In genomic region chr1:167987174-167987573, GRCh38 we compare ENCODE assay signal across 14 cellular contexts. TPM values are rescaled to one million over a fixed set of nuclear protein-coding genes. Genes with fewer than 3 reads are reported as not detected.
DNase-seq lines count a peak whose midpoint lies in the region; ATAC-seq, FAIRE-seq and TF ChIP-seq lines count a peak whose summit lies in the region.
"Had no signal": no experiment of that assay in that cellular context is flagged by ENCODE, and none has a peak within 500 bp of the region (broad histone marks: within the 10 kb centered on the region; RNA-seq: fewer than 3 reads in every experiment).

No MANE protein-coding gene starts in this region.

- H3K9me3 ChIP-seq in A549 (no peaks in the 10 kb centered on the region), left ventricle myocardium inferior (replicated peaks) (no peaks in the 10 kb centered on the region)

- TF ChIP-seq RAD21 in A549 (conservative IDR thresholded peaks at IDR 0.05 in 1 of 2, IDR thresholded peaks at IDR 0.05 in 1 of 2), result no peak

- intact Hi-C loops in left ventricle myocardium inferior (cut with micrococcal nuclease), result no loop called here

- DNase-seq in A549 (ENCODE audit: low read depth in 1 of 2, low spot score in 1 of 2) (no peak), HCEC 1CT (peak; percentile 44), RCC 7860 (ENCODE audit: low spot score) (peak; percentile 11), bronchial epithelial cell (ENCODE audit: low read depth) (peak; percentile 67), NCI-H2227 (lab: John Stamatoyannopoulos, UW; ENCODE audit: unreplicated experiment) (no peak), left ventricle myocardium inferior (no peak), NCI-H345 (lab: John Stamatoyannopoulos, UW) (no peak), HTR-8/SVneo (ENCODE audit: insufficient read length, low spot score) (no peak)
- DNase-seq: NCI-H146, NCI-H2081 treated with DMSO at 0.1 percent for 48 hours, NCI-H2227 treated with DMSO at 0.1 percent for 48 hours, NCI-H69, T-cell had no signal

- TF ChIP-seq CTCF in A549 (IDR thresholded peaks at IDR 0.05) (no peak), bronchial epithelial cell (IDR thresholded peaks at IDR 0.05; ENCODE audit: insufficient read depth, low read length, severe bottlenecking) (no peak), left ventricle myocardium inferior (IDR thresholded peaks at IDR 0.05; ENCODE audit: borderline replicate concordance) (no peak)

- H3K4me3 ChIP-seq in A549 (no peak overlapping the region), bronchial epithelial cell (ENCODE audit: low read depth, low read length) (no peak overlapping the region), left ventricle myocardium inferior (no peak overlapping the region)
- H3K4me3 ChIP-seq: BLaER1 treated with 17β-estradiol and CSF1 and Interleukin-3, amounts not matched to agents 10 nM and 100 nM had no signal

- H3K27me3 ChIP-seq in bronchial epithelial cell (ENCODE audit: control insufficient read depth, insufficient read depth, low read length) (no peaks in the 10 kb centered on the region), left ventricle myocardium inferior (ENCODE audit: low read depth) (no peaks in the 10 kb centered on the region)
- H3K27me3 ChIP-seq: BLaER1 treated with 17β-estradiol and CSF1 and Interleukin-3, amounts not matched to agents 10 nM and 100 nM had no signal

- H3K36me3 ChIP-seq in bronchial epithelial cell (ENCODE audit: control insufficient read depth, insufficient read depth, low read length) (peaks cover 4% of the 10 kb centered on the region), left ventricle myocardium inferior (peaks cover 7% of the 10 kb centered on the region)

- no peak for ATAC-seq in A549
- ATAC-seq: T-cell had no signal

- peak overlapping the region; percentile 7; the same call in 1 of the 3 replicates for H3K4me2 ChIP-seq in A549
- H3K4me2 ChIP-seq: BLaER1 treated with 17β-estradiol and CSF1 and Interleukin-3, amounts not matched to agents 10 nM and 100 nM had no signal

- TF ChIP-seq POLR2A in A549 (IDR thresholded peaks at IDR 0.05; ENCODE audit: low read length), result no peak

- peak; percentile 84 for FAIRE-seq in A549 (lab: Jason Lieb, UNC)
- no peak for FAIRE-seq in RCC 7860 (lab: Jason Lieb, UNC)
- no peak for FAIRE-seq in bronchial epithelial cell (lab: Jason Lieb, UNC)
- no peak for FAIRE-seq in HTR-8/SVneo (lab: Jason Lieb, UNC)

- POLR2A ChIA-PET in A549 (lab: Yijun Ruan, JAX), result no interaction called here

- TF ChIP-seq EP300 in A549 (IDR thresholded peaks at IDR 0.05), result no peak

- H3K27ac ChIP-seq in A549 (no peak overlapping the region), left ventricle myocardium inferior (replicated peaks) (no peak overlapping the region)
- H3K27ac ChIP-seq: BLaER1 treated with 17β-estradiol and CSF1 and Interleukin-3, amounts not matched to agents 10 nM and 100 nM had no signal

- WGBS in A549 (ENCODE audit: missing lambda C conversion rate), result 52% methylated on average over 3 of the region's 3 CpGs

- CTCF ChIA-PET in A549 (lab: Yijun Ruan, JAX), result interaction anchor here (1.9 kb wide), 1 partner anchor 266 kb away, joined by 4 read pairs; the partner anchor contains the start of gene MPZL1

- H3K4me1 ChIP-seq in A549 (peaks cover 11% of the 10 kb centered on the region; the same call in 2 of the 3 replicates), left ventricle myocardium inferior (peaks cover 4% of the 10 kb centered on the region)
- H3K4me1 ChIP-seq: BLaER1 treated with 17β-estradiol and CSF1 and Interleukin-3, amounts not matched to agents 10 nM and 100 nM had no signal

TF ChIP-seq in A549, 52 proteins besides CTCF, POLR2A, EP300 and RAD21:
- TF ChIP-seq NFE2L2 (conservative IDR thresholded peaks at IDR 0.05; ENCODE audit: low read length) (no peak), KDM5A (IDR thresholded peaks at IDR 0.05) (no peak), ZFP36 (IDR thresholded peaks at IDR 0.05; ENCODE audit: borderline replicate concordance, partially characterized antibody) (no peak), TP53 (CRISPR knock-in tag; IDR thresholded peaks at IDR 0.05) (no peak), POLR2AphosphoS2 (conservative IDR thresholded peaks at IDR 0.05; ENCODE audit: low read length) (no peak), RCOR1 (IDR thresholded peaks at IDR 0.05; ENCODE audit: low read depth, low read length) (no peak), FOXS1 (CRISPR knock-in tag; IDR thresholded peaks at IDR 0.05) (no peak), BCL3 (IDR thresholded peaks at IDR 0.05) (no peak), CHD4 (IDR thresholded peaks at IDR 0.05; ENCODE audit: borderline replicate concordance) (no peak), ESRRA (IDR thresholded peaks at IDR 0.05; ENCODE audit: borderline replicate concordance, low read length) (no peak), KDM1A (IDR thresholded peaks at IDR 0.05; ENCODE audit: low read depth) (no peak), ZSCAN20 (CRISPR knock-in tag; IDR thresholded peaks at IDR 0.05) (no peak), EHMT2 (IDR thresholded peaks at IDR 0.05; ENCODE audit: low read depth) (no peak), PBX3 (IDR thresholded peaks at IDR 0.05) (no peak)

RNA-seq across cellular contexts. Expression of gene MPC2, which starts 50.3 kb away (rescaled TPM):
- 98.9 and 120 TPM in 2 replicates for polyA plus RNA-seq in A549 (2011; rRNA removed)
- polyA plus RNA-seq in A549 (2012; cell fraction: cytosol; rRNA removed), result 26.4 and 27.7 TPM in 2 replicates
- 11.7 and 15.3 TPM in 2 replicates for polyA plus RNA-seq in A549 (2012; cell fraction: nucleus; rRNA removed)
- polyA plus RNA-seq in A549 (2017; fragmentation: RNase III; extraction: RNeasy Plus Mini Kit Qiagen cat#74134 plus additional on column Dnase treatment), result 49.5 to 53.0 TPM (median 49.7 TPM) in 3 replicates
- 13.2 and 14.1 TPM in 2 replicates for polyA minus RNA-seq in A549 (2011; rRNA and poly(A)+ RNA removed)
- total RNA-seq in bronchial epithelial cell, result 10.8 and 23.6 TPM in 2 replicates
- total RNA-seq in left ventricle myocardium inferior, result 267 TPM

RNA-seq across cellular contexts. Expression of gene DCAF6, which starts 50.7 kb away (rescaled TPM):
- polyA plus RNA-seq in A549 (2011; rRNA removed), result 74.7 and 86.8 TPM in 2 replicates
- 22.1 and 22.3 TPM in 2 replicates for polyA plus RNA-seq in A549 (2012; cell fraction: cytosol; rRNA removed)
- 7.5 and 14.0 TPM in 2 replicates for polyA plus RNA-seq in A549 (2012; cell fraction: nucleus; rRNA removed)
- polyA plus RNA-seq in A549 (2017; fragmentation: RNase III; extraction: RNeasy Plus Mini Kit Qiagen cat#74134 plus additional on column Dnase treatment), result 34.4 to 39.9 TPM (median 38.4 TPM) in 3 replicates
- polyA minus RNA-seq in A549 (2011; rRNA and poly(A)+ RNA removed), result 38.0 and 48.4 TPM in 2 replicates
- 28.2 and 34.6 TPM in 2 replicates for total RNA-seq in bronchial epithelial cell
- total RNA-seq in left ventricle myocardium inferior, result 196 TPM

Comparison
In these comparisons a context has a peak if more than half of its experiments do, and no peak if none do; other contexts are left out.
1. DNase-seq: peak in HCEC 1CT (single experiment), RCC 7860 (single experiment) and bronchial epithelial cell (single experiment); none in A549 (0 of 2), NCI-H2227 (single experiment), left ventricle myocardium inferior (single experiment), NCI-H345 (single experiment) and HTR-8/SVneo (single experiment).
2. RNA of gene MPC2, which starts 50.3 kb away (total RNA-seq): 267 TPM in left ventricle myocardium inferior (single experiment); 10.8 to 23.6 TPM in bronchial epithelial cell; every median in the first group is over 10 times any median in the second.